In genomic region chr17:78993241-78993956, GRCh38 we compare ENCODE assay signal across 1 cellular context.
A peak's percentile ranks its signal among the peaks of the same experiment; 100 is the strongest.
TF ChIP-seq lines count a peak whose summit lies in the region.

No MANE protein-coding gene starts in this region.

TF ChIP-seq in IMR-90, 13 proteins besides CTCF, POLR2A, EP300 and RAD21:
- TF ChIP-seq SMC3 (IDR thresholded peaks at IDR 0.05; ENCODE audit: low read depth, low read length) (peak; percentile 55), ELK1 (IDR thresholded peaks at IDR 0.05; ENCODE audit: borderline replicate concordance, low read depth, low read length) (no peak)
